ENCODE assay signal across 20 cellular contexts in genomic region chr6:22468566-22468965, GRCh38.
DNase-seq lines count a peak whose midpoint lies in the region; ATAC-seq, FAIRE-seq and TF ChIP-seq lines count a peak whose summit lies in the region.
"Had no signal": no experiment of that assay in that cellular context is flagged by ENCODE, and none has a peak within 500 bp of the region (broad histone marks: within the 10 kb centered on the region; RNA-seq: fewer than 3 reads in every experiment).

No MANE protein-coding gene starts in this region.

- H3K9me3 Mint-ChIP-seq in astrocyte (ENCODE audit: unreplicated experiment) = no peaks in the 10 kb centered on the region
- H3K9me3 Mint-ChIP-seq in neural crest cell = peaks cover 10% of the 10 kb centered on the region

- TF ChIP-seq CTCF in astrocyte (IDR thresholded peaks at IDR 0.05; ENCODE audit: insufficient read depth, low read depth, low read length) (no peak), neural crest cell (conservative IDR thresholded peaks at IDR 0.05) (no peak), BE2C (IDR thresholded peaks at IDR 0.05; ENCODE audit: low read depth, low read length) (no peak)

- no peak overlapping the region for H2AFZ ChIP-seq in astrocyte (ENCODE audit: low read depth, low read length)

- H3K9me3 ChIP-seq in astrocyte (ENCODE audit: insufficient read depth, low read depth, low read length) (no peaks in the 10 kb centered on the region), BE2C (no peaks in the 10 kb centered on the region)
- H3K9me3 ChIP-seq: BLaER1, MG63 had no signal

- H3K4me3 Mint-ChIP-seq in astrocyte (ENCODE audit: unreplicated experiment) (no peak overlapping the region), neural crest cell (no peak overlapping the region)
- H3K4me3 Mint-ChIP-seq: CD8-positive, alpha-beta memory T cell had no signal

- no peak overlapping the region for H3K4me3 ChIP-seq in astrocyte (ENCODE audit: insufficient read depth, low read depth, low read length)
- H3K4me3 ChIP-seq in BE2C (ENCODE audit: low read depth, low read length) = no peak overlapping the region
- H3K4me3 ChIP-seq: BLaER1, MG63 had no signal

- no peak for FAIRE-seq in astrocyte (lab: Jason Lieb, UNC)
- FAIRE-seq: GM18507, RCC 7860 had no signal

- no peak overlapping the region for H3K27ac Mint-ChIP-seq in astrocyte (ENCODE audit: unreplicated experiment)
- H3K27ac Mint-ChIP-seq in neural crest cell (ENCODE audit: unreplicated experiment) = peak overlapping the region; percentile 65
- H3K27ac Mint-ChIP-seq: CD8-positive, alpha-beta memory T cell had no signal

- H3K79me2 ChIP-seq in astrocyte (ENCODE audit: insufficient read depth, low read length) = no peaks in the 10 kb centered on the region

- H3K4me1 ChIP-seq in astrocyte (ENCODE audit: insufficient read depth, low read length) = peaks cover 11% of the 10 kb centered on the region
- H3K4me1 ChIP-seq in BE2C = peaks cover 13% of the 10 kb centered on the region; the same call in 1 of the 2 replicates

- no peak for ATAC-seq in HG02884 (IDR thresholded peaks at IDR 0.05; ENCODE audit: unreplicated experiment)
- no peak for ATAC-seq in GM18519 (IDR thresholded peaks at IDR 0.05; ENCODE audit: low FRiP score, unreplicated experiment)
- ATAC-seq: HCT116 had no signal

- peaks cover 6% of the 10 kb centered on the region for H3K4me1 Mint-ChIP-seq in astrocyte (ENCODE audit: low read depth, unreplicated experiment)
- H3K4me1 Mint-ChIP-seq in neural crest cell = peaks cover 52% of the 10 kb centered on the region
- H3K4me1 Mint-ChIP-seq: CD8-positive, alpha-beta memory T cell had no signal

- H3K36me3 Mint-ChIP-seq in astrocyte (ENCODE audit: low read depth, unreplicated experiment) (no peaks in the 10 kb centered on the region), neural crest cell (ENCODE audit: low read depth) (peaks cover 10% of the 10 kb centered on the region)
- H3K36me3 Mint-ChIP-seq: CD8-positive, alpha-beta memory T cell had no signal

- H3K27me3 ChIP-seq in astrocyte (ENCODE audit: insufficient read depth, low read length) (no peaks in the 10 kb centered on the region), BE2C (no peaks in the 10 kb centered on the region)
- H3K27me3 ChIP-seq: BLaER1, MG63 had no signal

- DNase-seq in COLO829 (ENCODE audit: low spot score) (peak; percentile 56), OCI-M1 (lab: John Stamatoyannopoulos, UW) (peak; percentile 36), astrocyte (ENCODE audit: low read depth) (peak; percentile 39), neural crest cell (ENCODE audit: low read depth, low spot score) (no peak), BE2C (no peak)
- DNase-seq in stimulated activated naive CD4-positive, alpha-beta T cell (lab: John Stamatoyannopoulos, UW) = no peak
- DNase-seq: CD8-positive, alpha-beta memory T cell; DMS 273 treated with DMSO at 0.1 percent for 48 hours; KBM-7; MG63; NCI-H187 treated with DMSO at 0.1 percent for 48 hours; NCI-H774; SW 1271 had no signal

- no peaks in the 10 kb centered on the region for H3K36me3 ChIP-seq in astrocyte (ENCODE audit: insufficient read depth, low read length)
- H3K36me3 ChIP-seq in BE2C = no peaks in the 10 kb centered on the region
- H3K36me3 ChIP-seq: BLaER1, MG63 had no signal

- no peaks in the 10 kb centered on the region for H4K20me1 ChIP-seq in astrocyte (ENCODE audit: insufficient read depth, low read length)
- H4K20me1 ChIP-seq: BLaER1 had no signal

- H3K9ac ChIP-seq in astrocyte (ENCODE audit: low read length) = no peak overlapping the region
- H3K9ac ChIP-seq: BLaER1 had no signal

- peak overlapping the region; percentile 0 for H3K4me2 ChIP-seq in astrocyte (ENCODE audit: low read length)
- H3K4me2 ChIP-seq: BLaER1 had no signal

- H3K27me3 Mint-ChIP-seq in astrocyte (ENCODE audit: low read depth, unreplicated experiment) (no peaks in the 10 kb centered on the region), neural crest cell (ENCODE audit: low read depth) (no peaks in the 10 kb centered on the region)
- H3K27me3 Mint-ChIP-seq: CD8-positive, alpha-beta memory T cell had no signal

- H3K27ac ChIP-seq in astrocyte (ENCODE audit: low read depth, low read length) = no peak overlapping the region
- H3K27ac ChIP-seq: 22Rv1, BLaER1 had no signal

Comparison
In these comparisons a context has a peak if more than half of its experiments do, and no peak if none do; other contexts are left out.
1. DNase-seq: peak in COLO829 (single experiment), OCI-M1 (single experiment) and astrocyte (single experiment); none in neural crest cell (single experiment), stimulated activated naive CD4-positive, alpha-beta T cell (0 of 6) and BE2C (single experiment).